20 cellular contexts compared by ENCODE assay signal in genomic region chr4:94669672-94670664, GRCh38.
DNase-seq lines count a peak whose midpoint lies in the region; ATAC-seq, FAIRE-seq and TF ChIP-seq lines count a peak whose summit lies in the region.
"Had no signal": no experiment of that assay in that cellular context is flagged by ENCODE, and none has a peak within 500 bp of the region (broad histone marks: within the 10 kb centered on the region; RNA-seq: fewer than 3 reads in every experiment).

No MANE protein-coding gene starts in this region.

- H3K36me3 ChIP-seq in breast epithelium (no peaks in the 10 kb centered on the region), mammary epithelial cell (ENCODE audit: insufficient read depth, low read length) (peaks cover 12% of the 10 kb centered on the region), astrocyte (ENCODE audit: insufficient read depth, low read length) (peaks cover 18% of the 10 kb centered on the region)
- H3K36me3 ChIP-seq: BLaER1, ovary had no signal

- H3K27me3 Mint-ChIP-seq in astrocyte (ENCODE audit: low read depth, unreplicated experiment) (no peaks in the 10 kb centered on the region), immature natural killer cell (ENCODE audit: low read depth in 3 of 3) (peaks cover 0 to 1% (median 0%) of the 10 kb centered on the region in 3 donors)

- TF ChIP-seq POLR2A in breast epithelium (IDR thresholded peaks at IDR 0.05), result no peak

- H3K36me3 Mint-ChIP-seq in astrocyte (ENCODE audit: low read depth, unreplicated experiment) (peaks cover 16% of the 10 kb centered on the region), immature natural killer cell (peaks cover 6 to 18% (median 10%) of the 10 kb centered on the region in 3 donors)

- dilution Hi-C loops in mammary epithelial cell (cut with HindIII; ENCODE audit: low sequenced_read_pairs), result no loop called here

- FAIRE-seq in astrocyte (lab: Jason Lieb, UNC) (peak; percentile 58), islet of Langerhans (lab: Jason Lieb, UNC) (peak; percentile 84)
- FAIRE-seq: frontal cortex had no signal

- H2AFZ ChIP-seq in mammary epithelial cell (ENCODE audit: low read depth, low read length) (no peak overlapping the region), astrocyte (ENCODE audit: low read depth, low read length) (no peak overlapping the region)
- H2AFZ ChIP-seq: GM23248 had no signal

- intact Hi-C loops in breast epithelium (cut with DNase I; ENCODE audit: low total_unique reads) (no loop called here), mammary epithelial cell (cut with micrococcal nuclease) (no loop called here), sciatic nerve (cut with DNase I) (no loop called here)

- DNase-seq in breast epithelium (ENCODE audit: low spot score in 2 of 2), result no peak
- no peak for DNase-seq in mammary epithelial cell
- DNase-seq in astrocyte (ENCODE audit: low read depth), result no peak
- no peak for DNase-seq in sciatic nerve (ENCODE audit: low spot score)
- DNase-seq in immature natural killer cell, result no peak
- DNase-seq: ACHN; activated CD4-positive, CD25-positive, alpha-beta regulatory T cell treated with anti-CD3 and anti-CD28 coated beads, Interleukin-2, amount 50 U/mL, for 72 hours; activated T-cell treated with anti-CD3 and anti-CD28 coated beads, Interleukin-2, amount 50 U/mL, for 1 hour; GM23248; hippocampal formation; MM.1S; NCI-H146; ovary; sigmoid colon; stimulated activated CD8-positive, alpha-beta memory T cell treated with anti-CD3 and anti-CD28 coated beads, Interleukin-4, amount 100 ng/mL, for 48 hours had no signal

- no peak for TF ChIP-seq CTCF in breast epithelium (IDR thresholded peaks at IDR 0.05)
- no peak for TF ChIP-seq CTCF in mammary epithelial cell (conservative IDR thresholded peaks at IDR 0.05 in 1 of 2, IDR thresholded peaks at IDR 0.05 in 1 of 2; ENCODE audit: extremely low read depth in 1 of 2, insufficient read depth in 1 of 2, low read depth in 1 of 2, low read length in 2 of 2)
- TF ChIP-seq CTCF in astrocyte (IDR thresholded peaks at IDR 0.05; ENCODE audit: insufficient read depth, low read depth, low read length), result no peak

- WGBS in mammary epithelial cell (ENCODE audit: low coverage, missing lambda C conversion rate), result 97% methylated on average over 6 of the region's 6 CpGs

- CTCF ChIA-PET in mammary epithelial cell (lab: Charles Lee; ENCODE audit: low non-redundant PET), result no interaction called here

- H3K27ac ChIP-seq in breast epithelium (peak overlapping the region; percentile 38 to 44), mammary epithelial cell (ENCODE audit: insufficient read depth, low read depth, low read length) (no peak overlapping the region), astrocyte (ENCODE audit: low read depth, low read length) (no peak overlapping the region)
- H3K27ac ChIP-seq: BLaER1, GM23248, ovary, sigmoid colon had no signal

- H4K20me1 ChIP-seq in mammary epithelial cell (ENCODE audit: insufficient read depth, low read length) (no peaks in the 10 kb centered on the region), astrocyte (ENCODE audit: insufficient read depth, low read length) (peaks cover 3% of the 10 kb centered on the region)
- H4K20me1 ChIP-seq: BLaER1 had no signal

- no TSS peak for BruUV-seq in mammary epithelial cell (replicated peaks; lab: Mats Ljungman, UMichigan)

- in situ Hi-C loops in mammary epithelial cell (cut with MboI; ENCODE audit: low sequenced_read_pairs in 2 of 2), result no loop called here

- no peaks in the 10 kb centered on the region for H3K27me3 ChIP-seq in breast epithelium
- H3K27me3 ChIP-seq in mammary epithelial cell (ENCODE audit: insufficient read depth, low read length), result no peaks in the 10 kb centered on the region
- no peaks in the 10 kb centered on the region for H3K27me3 ChIP-seq in astrocyte (ENCODE audit: insufficient read depth, low read length)
- H3K27me3 ChIP-seq: BLaER1, ovary, sigmoid colon had no signal

- no peaks in the 10 kb centered on the region for H3K9me3 ChIP-seq in breast epithelium
- H3K9me3 ChIP-seq in mammary epithelial cell (replicated peaks; ENCODE audit: insufficient read depth, low read length), result no peaks in the 10 kb centered on the region
- no peaks in the 10 kb centered on the region for H3K9me3 ChIP-seq in astrocyte (ENCODE audit: insufficient read depth, low read depth, low read length)
- H3K9me3 ChIP-seq: BLaER1, ovary, sigmoid colon had no signal

- H3K9ac ChIP-seq in mammary epithelial cell (ENCODE audit: insufficient read depth, low read length) (no peak overlapping the region), astrocyte (ENCODE audit: low read length) (no peak overlapping the region)
- H3K9ac ChIP-seq: BLaER1, GM23248 had no signal

- H3K79me2 ChIP-seq in mammary epithelial cell (ENCODE audit: insufficient read depth, low read length), result no peaks in the 10 kb centered on the region
- H3K79me2 ChIP-seq in astrocyte (ENCODE audit: insufficient read depth, low read length), result no peaks in the 10 kb centered on the region

- peaks cover 6% of the 10 kb centered on the region for H3K4me1 Mint-ChIP-seq in astrocyte (ENCODE audit: low read depth, unreplicated experiment)
- H3K4me1 Mint-ChIP-seq in immature natural killer cell, result no peaks in the 10 kb centered on the region

- ATAC-seq in sciatic nerve (peak; percentile 91), HG02938 (IDR thresholded peaks at IDR 0.05; ENCODE audit: unreplicated experiment) (no peak), GM19351 (IDR thresholded peaks at IDR 0.05; ENCODE audit: unreplicated experiment) (no peak)

- no peaks in the 10 kb centered on the region for H3K4me1 ChIP-seq in breast epithelium
- no peaks in the 10 kb centered on the region for H3K4me1 ChIP-seq in mammary epithelial cell (ENCODE audit: insufficient read depth, low read length)
- no peaks in the 10 kb centered on the region for H3K4me1 ChIP-seq in astrocyte (ENCODE audit: insufficient read depth, low read length)
- H3K4me1 ChIP-seq: BLaER1, sigmoid colon had no signal

- H3K4me3 ChIP-seq in breast epithelium (no peak overlapping the region), mammary epithelial cell (replicated peaks in 1 of 3; ENCODE audit: insufficient read depth in 1 of 3, low read depth in 2 of 3, low read length in 3 of 3) (no peak overlapping the region), astrocyte (ENCODE audit: insufficient read depth, low read depth, low read length) (no peak overlapping the region)
- H3K4me3 ChIP-seq: BLaER1, GM23248, ovary, sigmoid colon had no signal

- H3K4me2 ChIP-seq in mammary epithelial cell (ENCODE audit: insufficient read depth, low read depth, low read length) (no peak overlapping the region), astrocyte (ENCODE audit: low read length) (no peak overlapping the region)
- H3K4me2 ChIP-seq: BLaER1 had no signal

- H3K4me3 Mint-ChIP-seq in astrocyte (ENCODE audit: unreplicated experiment) (no peak overlapping the region), immature natural killer cell (no peak overlapping the region)

- no peak overlapping the region for H3K27ac Mint-ChIP-seq in astrocyte (ENCODE audit: unreplicated experiment)
- no peak overlapping the region for H3K27ac Mint-ChIP-seq in immature natural killer cell

- no peaks in the 10 kb centered on the region for H3K9me3 Mint-ChIP-seq in astrocyte (ENCODE audit: unreplicated experiment)
- H3K9me3 Mint-ChIP-seq in immature natural killer cell, result no peaks in the 10 kb centered on the region

Comparison
In these comparisons a context has a peak if more than half of its experiments do, and no peak if none do; other contexts are left out.
1. H3K27ac ChIP-seq: peak in breast epithelium (2 of 2); none in mammary epithelial cell (single experiment) and astrocyte (single experiment).